In genomic region chr2:3605013-3605961, GRCh38 we compare ENCODE assay signal across 9 cellular contexts. TPM values are rescaled to one million over a fixed set of nuclear protein-coding genes. Genes with fewer than 3 reads are reported as not detected.
A peak's percentile ranks its signal among the peaks of the same experiment; 100 is the strongest.
DNase-seq lines count a peak whose midpoint lies in the region; ATAC-seq and TF ChIP-seq lines count a peak whose summit lies in the region.
"Had no signal": no experiment of that assay in that cellular context is flagged by ENCODE, and none has a peak within 500 bp of the region (broad histone marks: within the 10 kb centered on the region; RNA-seq: fewer than 3 reads in every experiment).

No MANE protein-coding gene starts in this region.

- H3K4me3 Mint-ChIP-seq in activated naive CD8-positive, alpha-beta T cell treated with anti-CD3 and anti-CD28 coated beads for 36 hours = peak overlapping the region; percentile 85
- H3K4me3 Mint-ChIP-seq in neural crest cell = no peak overlapping the region

- no peaks in the 10 kb centered on the region for H3K36me3 Mint-ChIP-seq in activated naive CD8-positive, alpha-beta T cell treated with anti-CD3 and anti-CD28 coated beads for 36 hours
- no peaks in the 10 kb centered on the region for H3K36me3 Mint-ChIP-seq in neural crest cell (ENCODE audit: low read depth)

- peak; percentile 89 for DNase-seq in COLO829 (ENCODE audit: low spot score)
- peak; percentile 84 for DNase-seq in OCI-M1 (lab: John Stamatoyannopoulos, UW)
- peak; percentile 62 for DNase-seq in activated naive CD8-positive, alpha-beta T cell treated with anti-CD3 and anti-CD28 coated beads for 36 hours
- DNase-seq in neural crest cell (ENCODE audit: low read depth, low spot score) = no peak
- no peak for DNase-seq in GDM1 (lab: John Stamatoyannopoulos, UW)

- peaks cover 4% of the 10 kb centered on the region for H3K27me3 Mint-ChIP-seq in activated naive CD8-positive, alpha-beta T cell treated with anti-CD3 and anti-CD28 coated beads for 36 hours
- no peaks in the 10 kb centered on the region for H3K27me3 Mint-ChIP-seq in neural crest cell (ENCODE audit: low read depth)

- TF ChIP-seq CTCF in neural crest cell (conservative IDR thresholded peaks at IDR 0.05) = no peak

- H3K4me1 Mint-ChIP-seq in activated naive CD8-positive, alpha-beta T cell treated with anti-CD3 and anti-CD28 coated beads for 36 hours = peaks cover 21% of the 10 kb centered on the region
- peaks cover 6% of the 10 kb centered on the region for H3K4me1 Mint-ChIP-seq in neural crest cell

- H3K27ac Mint-ChIP-seq in activated naive CD8-positive, alpha-beta T cell treated with anti-CD3 and anti-CD28 coated beads for 36 hours = peak overlapping the region; percentile 91
- H3K27ac Mint-ChIP-seq in neural crest cell (ENCODE audit: unreplicated experiment) = peak overlapping the region; percentile 75

- H3K9me3 Mint-ChIP-seq in activated naive CD8-positive, alpha-beta T cell treated with anti-CD3 and anti-CD28 coated beads for 36 hours = no peaks in the 10 kb centered on the region
- no peaks in the 10 kb centered on the region for H3K9me3 Mint-ChIP-seq in neural crest cell

- ATAC-seq in HG03571 (IDR thresholded peaks at IDR 0.05; ENCODE audit: unreplicated experiment) (peak; percentile 44), GM21619 (IDR thresholded peaks at IDR 0.05; ENCODE audit: unreplicated experiment) (no peak), HG03159 (IDR thresholded peaks at IDR 0.05; ENCODE audit: unreplicated experiment) (no peak)

RNA-seq across cellular contexts. Expression of gene COLEC11, which starts 10.4 kb away (rescaled TPM):
- total RNA-seq in activated naive CD8-positive, alpha-beta T cell treated with anti-CD3 and anti-CD28 coated beads for 36 hours = under 1 TPM; 0.52 to 0.86 TPM
- total RNA-seq in neural crest cell = not detected in 2 replicates

RNA-seq across cellular contexts. Expression of gene RPS7, which starts 30.2 kb away (rescaled TPM):
- 1,000 to 10,000 TPM; 1,614 to 1,631 TPM for total RNA-seq in activated naive CD8-positive, alpha-beta T cell treated with anti-CD3 and anti-CD28 coated beads for 36 hours
- 1,758 and 1,929 TPM in 2 replicates for total RNA-seq in neural crest cell

RNA-seq across cellular contexts. Expression of gene RNASEH1, which starts 47.2 kb away (rescaled TPM):
- 10 to 100 TPM; 39.4 to 39.8 TPM for total RNA-seq in activated naive CD8-positive, alpha-beta T cell treated with anti-CD3 and anti-CD28 coated beads for 36 hours
- 28.9 and 33.7 TPM in 2 replicates for total RNA-seq in neural crest cell

RNA-seq across cellular contexts. Expression of gene ALLC, which starts 52.7 kb away (rescaled TPM):
- not detected for total RNA-seq in activated naive CD8-positive, alpha-beta T cell treated with anti-CD3 and anti-CD28 coated beads for 36 hours
- total RNA-seq in neural crest cell = not detected in 2 replicates
- total RNA-seq: pulmonary artery endothelial cell had no signal

Comparison
In these comparisons a context has a peak if more than half of its experiments do, and no peak if none do; other contexts are left out.
1. DNase-seq: peak in COLO829 (single experiment), OCI-M1 (single experiment) and activated naive CD8-positive, alpha-beta T cell treated with anti-CD3 and anti-CD28 coated beads for 36 hours (single experiment); none in neural crest cell (single experiment) and GDM1 (single experiment).